ENCODE assay signal across 15 cellular contexts in genomic region chr14:67429651-67430205, GRCh38. TPM values are rescaled to one million over a fixed set of nuclear protein-coding genes. Genes with fewer than 3 reads are reported as not detected.
A peak's percentile ranks its signal among the peaks of the same experiment; 100 is the strongest.
DNase-seq lines count a peak whose midpoint lies in the region; ATAC-seq and TF ChIP-seq lines count a peak whose summit lies in the region.
"Had no signal": no experiment of that assay in that cellular context is flagged by ENCODE, and none has a peak within 500 bp of the region (broad histone marks: within the 10 kb centered on the region; RNA-seq: fewer than 3 reads in every experiment).

No MANE protein-coding gene starts in this region.

- H3K4me1 ChIP-seq in PC-9 (replicated peaks; ENCODE audit: insufficient read depth): peaks cover 29% of the 10 kb centered on the region
- H3K4me1 ChIP-seq in tibial artery: peaks cover 0 to 11% (median 0%) of the 10 kb centered on the region in 4 donors

- no peak overlapping the region; the same call in 1 of the 2 replicates for H3K4me2 ChIP-seq in PC-9
- H3K4me2 ChIP-seq: KMS-11 had no signal

- BruUV-seq in PC-9 (replicated peaks; lab: Mats Ljungman, UMichigan): no TSS peak

- ATAC-seq in GM18907 (IDR thresholded peaks at IDR 0.05; ENCODE audit: unreplicated experiment): no peak
- ATAC-seq: HCT116 had no signal

- H3K4me3 ChIP-seq in BJ (ENCODE audit: low read depth, low read length) (no peak overlapping the region), HFF-Myc (replicated peaks; ENCODE audit: low read depth, low read length) (no peak overlapping the region), PC-9 (no peak overlapping the region), fibroblast of villous mesenchyme (ENCODE audit: low read depth, low read length) (no peak overlapping the region), tibial artery (no peak overlapping the region)

- H4K20me1 ChIP-seq in PC-9 (ENCODE audit: insufficient read depth): no peaks in the 10 kb centered on the region

- POLR2A ChIA-PET in BJ (lab: Charles Lee): no interaction called here
- POLR2A ChIA-PET in PC-9 (lab: Charles Lee; ENCODE audit: unreplicated experiment): no interaction called here

- peaks cover 6% of the 10 kb centered on the region for H3K27me3 ChIP-seq in BJ (ENCODE audit: control insufficient read depth, insufficient read depth, low read length)
- no peaks in the 10 kb centered on the region for H3K27me3 ChIP-seq in PC-9 (ENCODE audit: insufficient read depth, low read depth)
- H3K27me3 ChIP-seq in tibial artery: peaks cover 0 to 20% of the 10 kb centered on the region in 2 donors

- DNase-seq in BJ (ENCODE audit: low read depth) (peak; percentile 28), HFF-Myc (ENCODE audit: extremely low read depth, low read depth) (peak; percentile 55), PC-9 (no peak), fibroblast of villous mesenchyme (ENCODE audit: low read depth) (peak; percentile 67), tibial artery (no peak), NCI-H2081 treated with DMSO at 0.1 percent for 48 hours (lab: John Stamatoyannopoulos, UW) (no peak), GM20000 (ENCODE audit: low spot score) (no peak)
- DNase-seq: Calu3, NCI-H1105, NCI-H187 treated with DMSO at 0.1 percent for 48 hours, NCI-H510A treated with DMSO at 0.1 percent for 48 hours, OCI-M1 had no signal

- TF ChIP-seq CTCF in BJ (IDR thresholded peaks at IDR 0.05; ENCODE audit: insufficient read depth, low read depth, low read length) (no peak), HFF-Myc (IDR thresholded peaks at IDR 0.05; ENCODE audit: low read depth, low read length, missing control alignments) (no peak), PC-9 (conservative IDR thresholded peaks at IDR 0.05) (no peak), fibroblast of villous mesenchyme (IDR thresholded peaks at IDR 0.05; ENCODE audit: insufficient read depth, low read depth, low read length) (no peak), tibial artery (IDR thresholded peaks at IDR 0.05) (no peak), GM20000 (IDR thresholded peaks at IDR 0.05; ENCODE audit: extremely low read depth, missing control alignments) (no peak)

- H3K36me3 ChIP-seq in BJ (ENCODE audit: control insufficient read depth, insufficient read depth, low read length) (no peaks in the 10 kb centered on the region), PC-9 (ENCODE audit: low read depth) (no peaks in the 10 kb centered on the region), tibial artery (no peaks in the 10 kb centered on the region)

- H3K79me2 ChIP-seq in PC-9 (ENCODE audit: low read depth): no peaks in the 10 kb centered on the region

- intact Hi-C loops in PC-9 (cut with micrococcal nuclease; ENCODE audit: unreplicated experiment): no loop called here
- intact Hi-C loops in tibial artery (cut with DNase I; ENCODE audit: low total_unique reads): loop anchor here (5.0 kb wide), 1 partner anchor 143 kb away; no protein-coding TSS in a partner anchor

- no peak overlapping the region for H2AFZ ChIP-seq in PC-9

- H3K27ac ChIP-seq in PC-9: peak overlapping the region; percentile 80
- no peak overlapping the region for H3K27ac ChIP-seq in tibial artery
- H3K27ac ChIP-seq: KMS-11 had no signal

- CTCF ChIA-PET in BJ (lab: Yijun Ruan, JAX): interaction anchor here (0.9 to 10.2 kb wide), 7 partner anchors 9 to 281 kb away, joined by 3 to 280 read pairs (median 31); partner anchors contain the start of genes PIGH and PLEK2
- CTCF ChIA-PET in PC-9 (lab: Charles Lee): no interaction called here

- H3F3A ChIP-seq in PC-9 (ENCODE audit: insufficient read depth, low read depth): peaks cover 4% of the 10 kb centered on the region; the same call in 1 of the 2 replicates

- no peaks in the 10 kb centered on the region for H3K9me3 ChIP-seq in PC-9 (ENCODE audit: insufficient read depth, low read depth)
- no peaks in the 10 kb centered on the region for H3K9me3 ChIP-seq in tibial artery

- H3K9me2 ChIP-seq in PC-9 (ENCODE audit: insufficient read depth): no peaks in the 10 kb centered on the region

RNA-seq across cellular contexts. Expression of gene PLEK2, which starts 17.8 kb away (rescaled TPM):
- 2.2 and 3.1 TPM in 2 replicates for polyA plus RNA-seq in BJ (2011; rRNA removed)
- polyA minus RNA-seq in BJ (2011; rRNA and poly(A)+ RNA removed): 0.98 and 1.6 TPM in 2 replicates
- total RNA-seq in PC-9 (2021) (32.7 and 46.0 TPM in 2 replicates), fibroblast of villous mesenchyme (2.2 and 4.5 TPM in 2 replicates)

RNA-seq across cellular contexts. Expression of gene TMEM229B, which starts 58.8 kb away (rescaled TPM):
- 0.25 and 0.37 TPM in 2 replicates for polyA plus RNA-seq in BJ (2011; rRNA removed)
- 0.10 and 0.28 TPM in 2 replicates for polyA minus RNA-seq in BJ (2011; rRNA and poly(A)+ RNA removed)
- total RNA-seq in PC-9 (2021) (1.2 and 1.6 TPM in 2 replicates), fibroblast of villous mesenchyme (0.43 and 0.64 TPM in 2 replicates)

Comparison
In these comparisons a context has a peak if more than half of its experiments do, and no peak if none do; other contexts are left out.
1. DNase-seq: peak in BJ (single experiment), HFF-Myc (single experiment) and fibroblast of villous mesenchyme (single experiment); none in PC-9 (0 of 2), tibial artery (0 of 2), NCI-H2081 treated with DMSO at 0.1 percent for 48 hours (single experiment) and GM20000 (single experiment).